In the genomic region with DNA sequence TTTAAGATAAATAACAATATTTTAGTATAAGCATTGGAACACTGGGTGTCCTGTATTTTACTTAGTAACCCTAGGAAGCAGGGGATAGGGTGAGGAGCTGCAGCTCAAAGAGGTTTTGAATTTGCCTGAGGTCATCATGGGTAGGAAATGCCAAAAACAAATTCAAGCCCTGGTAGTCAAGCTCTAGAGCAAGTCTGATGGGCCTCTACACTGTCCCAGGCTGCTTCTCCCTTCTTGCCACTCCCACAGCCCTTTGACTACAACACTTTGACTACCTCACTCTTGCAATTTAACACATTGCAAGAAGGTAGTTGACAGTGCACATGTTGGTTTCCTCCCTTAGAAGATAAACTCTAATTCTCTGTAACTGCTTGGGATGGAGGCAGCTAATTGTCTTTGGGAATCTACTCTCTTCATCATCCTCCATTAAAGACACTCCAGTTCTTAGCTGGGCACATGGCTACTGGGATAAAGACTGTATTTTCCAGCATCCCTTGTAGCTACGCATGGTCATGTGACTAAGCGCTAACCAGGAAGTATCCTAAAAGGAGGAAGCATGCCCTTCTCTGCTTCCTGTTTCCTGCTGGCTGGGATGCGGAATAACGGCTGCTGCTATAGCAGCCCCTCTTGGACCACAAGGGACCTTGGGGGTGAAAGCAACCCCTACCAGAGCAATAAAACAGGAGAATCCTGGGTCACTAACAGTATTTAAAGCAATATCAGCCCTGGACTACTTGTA, we compare ENCODE assay signal across 1 cellular context.
TF ChIP-seq lines count a peak whose summit lies in the region.

No MANE protein-coding gene starts in this region.

TF ChIP-seq in H1, 55 proteins besides CTCF, POLR2A, EP300 and RAD21:
- TF ChIP-seq CTBP2 (IDR thresholded peaks at IDR 0.05; ENCODE audit: borderline replicate concordance, insufficient read depth, insufficient read length, low read length): no peak
- TF ChIP-seq RNF2 (IDR thresholded peaks at IDR 0.05; ENCODE audit: borderline replicate concordance, low read depth, low read length, missing control alignments, poor library complexity, severe bottlenecking): no peak
- TF ChIP-seq, protein P1, sequence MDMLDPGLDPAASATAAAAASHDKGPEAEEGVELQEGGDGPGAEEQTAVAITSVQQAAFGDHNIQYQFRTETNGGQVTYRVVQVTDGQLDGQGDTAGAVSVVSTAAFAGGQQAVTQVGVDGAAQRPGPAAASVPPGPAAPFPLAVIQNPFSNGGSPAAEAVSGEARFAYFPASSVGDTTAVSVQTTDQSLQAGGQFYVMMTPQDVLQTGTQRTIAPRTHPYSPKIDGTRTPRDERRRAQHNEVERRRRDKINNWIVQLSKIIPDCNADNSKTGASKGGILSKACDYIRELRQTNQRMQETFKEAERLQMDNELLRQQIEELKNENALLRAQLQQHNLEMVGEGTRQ (IDR thresholded peaks at IDR 0.05; ENCODE audit: low read length): peak; percentile 38; the same call in 1 of the 2 replicates
